8 cellular contexts compared by ENCODE assay signal in the genomic region with DNA sequence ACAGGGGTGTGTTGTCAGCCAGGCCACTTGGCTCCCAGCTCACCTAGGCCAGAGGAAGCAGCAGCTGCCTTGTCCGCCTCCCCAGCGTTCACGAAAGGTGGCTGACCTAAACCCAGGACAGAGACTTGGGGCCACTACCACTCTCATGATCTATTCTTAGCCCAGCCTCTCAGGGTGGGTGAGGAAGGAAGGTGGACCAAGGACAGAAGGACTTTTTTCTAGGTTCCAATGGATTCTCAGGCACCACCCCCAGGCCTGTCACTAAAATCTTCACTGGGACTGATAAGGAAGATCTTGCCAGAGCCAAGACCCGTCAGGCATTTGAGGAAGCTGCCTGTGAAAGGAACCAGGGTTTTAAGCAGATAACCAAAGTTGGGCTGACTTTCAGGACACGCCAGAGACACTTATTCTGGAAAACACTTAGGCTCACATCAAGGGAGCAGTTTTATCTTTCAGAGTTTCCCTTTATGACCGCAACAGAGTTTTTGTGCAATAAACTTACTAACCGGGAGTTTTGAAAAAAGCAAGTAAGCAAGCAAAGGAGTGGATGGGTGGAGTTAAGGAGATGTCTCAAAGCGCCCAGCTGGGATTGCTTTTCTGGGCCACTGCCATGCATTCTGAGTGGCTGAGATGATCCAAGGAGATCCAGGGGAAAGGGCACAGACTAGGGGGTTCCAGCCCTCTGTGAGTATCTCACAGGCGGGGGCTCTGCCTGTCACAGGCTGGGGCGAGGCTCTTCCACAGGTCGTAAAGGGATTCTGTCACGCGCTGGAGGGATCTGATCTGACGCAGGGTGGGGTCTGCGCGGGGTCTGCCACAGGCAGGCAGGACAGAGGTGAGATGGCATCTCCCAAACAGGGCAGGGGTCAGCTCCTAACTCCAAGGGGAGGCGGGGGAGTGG. TPM values are rescaled to one million over a fixed set of nuclear protein-coding genes. Genes with fewer than 3 reads are reported as not detected.
DNase-seq lines count a peak whose midpoint lies in the region; ATAC-seq and TF ChIP-seq lines count a peak whose summit lies in the region.

No MANE protein-coding gene starts in this region.

- H3K27me3 ChIP-seq in aorta (ENCODE audit: control insufficient read depth in 1 of 2, insufficient read depth in 2 of 2, low read length in 1 of 2) = no peaks in the 10 kb centered on the region

- H3K27ac Mint-ChIP-seq in nephron progenitor cell = no peak overlapping the region

- 18% methylated on average over 17 of the region's 17 CpGs for WGBS in aorta, 2 donors

- no peaks in the 10 kb centered on the region for H3K9me3 ChIP-seq in aorta (ENCODE audit: control insufficient read depth, low read length)

- peaks cover 0 to 2% of the 10 kb centered on the region in 2 donors for H3K36me3 ChIP-seq in aorta (ENCODE audit: control insufficient read depth in 1 of 2, insufficient read depth in 2 of 2, low read length in 1 of 2)

- no peaks in the 10 kb centered on the region for H3K4me1 ChIP-seq in aorta (ENCODE audit: control insufficient read depth in 1 of 2, insufficient read depth in 2 of 2, low read length in 2 of 2)

- no peaks in the 10 kb centered on the region for H3K9me3 Mint-ChIP-seq in nephron progenitor cell

- H3K27ac ChIP-seq in aorta (ENCODE audit: low read depth in 1 of 2, low read length in 2 of 2) = no peak overlapping the region

- TF ChIP-seq CTCF in fibroblast of pulmonary artery (IDR thresholded peaks at IDR 0.05; ENCODE audit: low read length, missing control alignments) (no peak), nephron progenitor cell (IDR thresholded peaks at IDR 0.05) (no peak)

- ATAC-seq in HG02798 (IDR thresholded peaks at IDR 0.05; ENCODE audit: poor library complexity, unreplicated experiment) (peak; percentile 2), aorta (ENCODE audit: low FRiP score) (no peak), GM21390 (IDR thresholded peaks at IDR 0.05; ENCODE audit: unreplicated experiment) (no peak)

- H3K36me3 Mint-ChIP-seq in nephron progenitor cell (ENCODE audit: low read depth) = no peaks in the 10 kb centered on the region

- H3K4me3 Mint-ChIP-seq in nephron progenitor cell = peak overlapping the region; percentile 85

- H3K4me3 ChIP-seq in fibroblast of pulmonary artery (replicated peaks; ENCODE audit: low read depth, low read length) = peak overlapping the region; percentile 95
- peak overlapping the region in 1 of 2 donors; percentile 77 for H3K4me3 ChIP-seq in aorta (ENCODE audit: low read length in 2 of 2)

- H3K27me3 Mint-ChIP-seq in nephron progenitor cell (ENCODE audit: low read depth, poor library complexity) = peaks cover 21% of the 10 kb centered on the region

- intact Hi-C loops in aorta (cut with DNase I) = loop anchor here (2.0 kb wide), 2 partner anchors 93 to 193 kb away; no protein-coding TSS in a partner anchor

- DNase-seq in CD1c-positive myeloid dendritic cell (ENCODE audit: extremely low spot score) (peak; percentile 18), UCSD-AML1 (lab: John Stamatoyannopoulos, UW; ENCODE audit: unreplicated experiment) (peak; percentile 21), fibroblast of pulmonary artery (ENCODE audit: low read depth) (peak; percentile 74), nephron progenitor cell (no peak), NCI-H2196 (lab: John Stamatoyannopoulos, UW; ENCODE audit: unreplicated experiment) (no peak), aorta (no peak)

- peaks cover 12% of the 10 kb centered on the region for H3K4me1 Mint-ChIP-seq in nephron progenitor cell

RNA-seq across cellular contexts. Expression of gene FITM2, which starts 1.0 kb away (rescaled TPM):
- 1 to 10 TPM; 6.6 TPM for total RNA-seq in aorta
- 1 to 10 TPM; 2.9 to 3.6 TPM for polyA plus RNA-seq in aorta

RNA-seq across cellular contexts. Expression of gene R3HDML, which starts 26.8 kb away (rescaled TPM):
- not detected for total RNA-seq in aorta
- not detected for polyA plus RNA-seq in aorta

RNA-seq across cellular contexts. Expression of gene HNF4A, which starts 45.5 kb away (rescaled TPM):
- total RNA-seq in aorta = not detected
- 10 to 100 TPM in 1 of 2 donors, under 1 TPM in 1; 0.05 to 11.8 TPM for polyA plus RNA-seq in aorta

Comparison
In these comparisons a context has a peak if more than half of its experiments do, and no peak if none do; other contexts are left out.
1. DNase-seq: peak in CD1c-positive myeloid dendritic cell (single experiment), UCSD-AML1 (single experiment) and fibroblast of pulmonary artery (single experiment); none in nephron progenitor cell (single experiment), NCI-H2196 (single experiment) and aorta (0 of 2).